Comparison of ENCODE assay signal across 26 cellular contexts in the genomic region with DNA sequence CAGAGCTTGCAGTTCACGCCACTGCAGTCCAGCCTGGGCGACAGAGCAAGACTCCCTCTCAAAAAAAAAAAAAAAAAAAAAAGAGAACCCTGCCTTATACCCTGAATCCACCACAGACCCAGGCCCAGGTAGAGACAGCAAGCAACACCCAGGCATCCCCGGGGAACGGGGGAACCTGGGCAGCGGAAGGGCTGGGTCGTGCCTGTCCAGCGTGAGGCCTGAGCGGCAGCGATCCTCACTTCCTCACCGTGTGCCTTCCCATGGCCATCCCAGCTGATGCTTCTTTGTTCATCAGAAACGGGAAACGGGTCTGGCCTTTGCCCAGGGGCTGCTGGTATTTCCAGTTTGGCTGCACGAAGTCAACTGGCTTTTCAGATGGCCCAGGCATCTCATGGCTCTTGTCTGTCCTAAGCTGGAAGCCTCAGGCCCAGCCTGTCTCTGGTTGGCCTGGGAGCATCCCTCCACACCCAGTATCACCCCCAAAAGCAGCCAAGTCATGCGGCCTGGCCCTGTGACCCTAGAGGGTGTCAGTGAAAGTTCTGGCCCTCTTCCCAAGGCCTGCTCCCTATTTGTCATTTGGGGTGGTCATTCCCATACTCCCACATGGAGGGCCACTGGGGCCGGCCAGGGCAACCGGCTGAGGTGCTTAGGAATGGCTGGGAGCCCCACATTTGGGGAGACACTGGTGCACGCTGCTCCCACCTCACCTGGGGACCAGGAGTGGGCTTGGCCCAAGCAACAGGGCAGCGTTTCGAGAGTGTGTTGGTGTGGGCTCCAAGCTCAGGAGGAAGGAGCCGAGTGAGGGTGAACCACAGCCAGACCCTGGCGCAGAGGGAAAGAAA. TPM values are rescaled to one million over a fixed set of nuclear protein-coding genes. Genes with fewer than 3 reads are reported as not detected.
"Had no signal": no experiment of that assay in that cellular context is flagged by ENCODE, and none has a peak within 500 bp of the region (broad histone marks: within the 10 kb centered on the region; RNA-seq: fewer than 3 reads in every experiment).

No MANE protein-coding gene starts in this region.

- H3K9me3 Mint-ChIP-seq: natural killer cell, neural progenitor cell had no signal

- ATAC-seq: natural killer cell, psoas muscle had no signal

- H3K27ac ChIP-seq: neural progenitor cell, parathyroid adenoma, psoas muscle, sigmoid colon, thoracic aorta had no signal

- H3K27ac Mint-ChIP-seq: natural killer cell, neural progenitor cell had no signal

- DNase-seq: cerebellar nuclear complex; dermis blood vessel endothelial cell; foreskin melanocyte; head of caudate nucleus; hippocampal formation; left colon; mammary epithelial cell; natural killer cell; occipital lobe; psoas muscle; retina; sigmoid colon; stimulated activated naive CD4-positive, alpha-beta T cell; substantia nigra; transverse colon had no signal

- H3K4me3 ChIP-seq: neural progenitor cell, psoas muscle, sigmoid colon, skin epidermis, stomach, thoracic aorta, transverse colon had no signal

- H3K4me3 Mint-ChIP-seq: natural killer cell, neural progenitor cell had no signal

- H3K36me3 Mint-ChIP-seq: natural killer cell, neural progenitor cell had no signal

RNA-seq across cellular contexts. Expression of a gene that starts 32.5 kb away (rescaled TPM):
- total RNA-seq: dermis blood vessel endothelial cell, epithelial cell of proximal tubule, kidney epithelial cell, mammary epithelial cell, mesenteric fat pad, mucosa of gallbladder, myocyte, occipital lobe, psoas muscle, sigmoid colon, stomach, thoracic aorta, transverse colon, ureter had no signal
